In the genomic region with DNA sequence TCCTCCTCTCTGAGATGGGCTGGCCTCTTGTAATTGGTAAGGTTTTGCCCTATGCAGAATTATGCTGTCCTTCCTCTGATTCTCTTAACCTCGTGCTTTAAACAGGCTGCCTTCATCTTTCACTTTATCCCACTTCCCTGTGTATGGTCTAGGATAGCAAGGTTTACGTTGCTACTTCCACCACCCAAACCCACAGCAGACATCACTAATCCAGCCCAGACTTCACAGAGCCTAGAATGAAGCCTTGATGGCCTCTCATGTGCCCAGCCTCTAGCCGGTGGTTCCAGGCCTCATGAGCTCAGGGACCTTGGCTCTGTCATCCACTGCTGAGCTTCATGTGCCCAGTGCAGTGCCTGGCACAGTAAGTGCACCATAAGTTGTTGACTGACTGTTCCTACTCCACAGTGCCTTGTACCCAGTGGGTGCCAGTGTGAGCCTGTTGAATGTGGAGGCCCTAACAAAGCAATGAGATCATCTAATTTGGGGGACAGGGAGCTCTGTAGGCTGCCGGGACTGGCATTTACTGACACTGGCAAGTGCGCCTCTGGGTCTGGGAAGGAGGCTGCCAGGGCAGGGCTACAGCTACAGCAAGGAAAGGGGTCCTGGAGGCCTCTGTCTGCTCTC, we compare ENCODE assay signal across 1 cellular context.
TF ChIP-seq lines count a peak whose summit lies in the region.

No MANE protein-coding gene starts in this region.

TF ChIP-seq in GM12878, 131 proteins besides CTCF, POLR2A, EP300 and RAD21 (continued from another document):
- TF ChIP-seq, protein P1, sequence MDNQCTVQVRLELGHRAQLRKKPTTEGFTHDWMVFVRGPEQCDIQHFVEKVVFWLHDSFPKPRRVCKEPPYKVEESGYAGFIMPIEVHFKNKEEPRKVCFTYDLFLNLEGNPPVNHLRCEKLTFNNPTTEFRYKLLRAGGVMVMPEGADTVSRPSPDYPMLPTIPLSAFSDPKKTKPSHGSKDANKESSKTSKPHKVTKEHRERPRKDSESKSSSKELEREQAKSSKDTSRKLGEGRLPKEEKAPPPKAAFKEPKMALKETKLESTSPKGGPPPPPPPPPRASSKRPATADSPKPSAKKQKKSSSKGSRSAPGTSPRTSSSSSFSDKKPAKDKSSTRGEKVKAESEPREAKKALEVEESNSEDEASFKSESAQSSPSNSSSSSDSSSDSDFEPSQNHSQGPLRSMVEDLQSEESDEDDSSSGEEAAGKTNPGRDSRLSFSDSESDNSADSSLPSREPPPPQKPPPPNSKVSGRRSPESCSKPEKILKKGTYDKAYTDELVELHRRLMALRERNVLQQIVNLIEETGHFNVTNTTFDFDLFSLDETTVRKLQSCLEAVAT (IDR thresholded peaks at IDR 0.05), result 0 out of 2 replicates have a peak, but pooled peaks have one; percentile 35
- no peak for TF ChIP-seq ZNF207 (IDR thresholded peaks at IDR 0.05; ENCODE audit: borderline replicate concordance)
